Comparison of ENCODE assay signal across 8 cellular contexts in the genomic region with DNA sequence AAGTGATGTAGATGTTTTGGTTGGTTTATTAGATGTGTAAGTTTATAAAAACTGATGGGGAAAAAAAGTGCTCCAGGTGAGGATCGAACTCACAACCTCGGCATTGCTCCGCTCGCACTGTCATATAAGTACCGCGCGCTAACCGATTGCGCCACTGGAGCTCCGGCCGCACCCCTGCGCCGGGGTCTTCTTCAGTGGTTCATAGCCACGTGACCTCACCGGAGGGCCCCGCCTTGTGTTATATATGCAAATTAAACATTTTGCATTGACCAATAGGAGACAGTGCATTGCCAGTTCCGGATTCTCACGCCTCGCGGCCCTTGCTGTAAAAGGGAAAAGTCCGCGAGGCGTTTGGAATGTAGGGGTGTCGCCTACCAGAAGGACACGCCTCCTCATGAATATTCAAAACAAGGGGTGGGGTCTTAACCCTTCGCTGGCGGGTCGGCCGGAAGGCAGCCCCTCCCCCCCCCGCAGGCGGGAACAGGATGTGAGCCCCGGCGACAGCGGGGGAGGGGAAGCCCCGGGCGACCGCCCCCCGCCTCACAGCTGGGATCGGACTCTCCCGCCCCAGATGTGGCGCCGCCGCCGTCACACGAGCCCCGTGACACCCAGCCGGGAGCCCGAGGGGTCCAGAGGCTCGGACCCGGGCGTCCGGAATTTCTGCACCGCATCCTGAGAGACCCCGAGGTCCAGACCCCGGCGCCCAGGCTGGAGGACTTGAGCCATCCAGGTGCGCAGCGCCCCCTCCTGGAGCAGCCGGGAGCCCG. TPM values are rescaled to one million over a fixed set of nuclear protein-coding genes. Genes with fewer than 3 reads are reported as not detected.
DNase-seq lines count a peak whose midpoint lies in the region; ATAC-seq and TF ChIP-seq lines count a peak whose summit lies in the region.

TSS of gene PLEKHG2 (plus strand) at position 570 of the 767 bp plus-strand sequence. CDS start 1,418 bp downstream, outside the sequence.

- TF ChIP-seq CTCF in GM12864 (IDR thresholded peaks at IDR 0.05; ENCODE audit: low read depth, low read length, missing control alignments) (peak; percentile 75), osteoblast (IDR thresholded peaks at IDR 0.05; ENCODE audit: extremely low read depth, low read depth, low read length) (peak; percentile 70)

- H3K4me1 ChIP-seq in osteoblast (ENCODE audit: insufficient read depth, low read length), result peaks cover 29% of the 10 kb centered on the region
- peaks cover 22% of the 10 kb centered on the region for H3K4me1 ChIP-seq in thymus (ENCODE audit: control insufficient read depth, insufficient read depth, low read length)

- peak within 1 kb of the TSS; percentile 93 for H3K27ac Mint-ChIP-seq in activated naive CD8-positive, alpha-beta T cell

- peak; percentile 57 for ATAC-seq in HG02623 (IDR thresholded peaks at IDR 0.05; ENCODE audit: unreplicated experiment)

- H3K36me3 ChIP-seq in osteoblast (ENCODE audit: insufficient read depth, low read length) (peaks cover 23% of the 10 kb centered on the region), thymus (ENCODE audit: control insufficient read depth, insufficient read depth) (peaks cover 40% of the 10 kb centered on the region)

- H3K4me3 Mint-ChIP-seq in activated naive CD8-positive, alpha-beta T cell, result peak within 1 kb of the TSS; percentile 84

- H3K9me3 Mint-ChIP-seq in activated naive CD8-positive, alpha-beta T cell (ENCODE audit: low read depth), result no peaks in the 10 kb centered on the region

- H3K27me3 ChIP-seq in osteoblast (ENCODE audit: insufficient read depth, low read length) (no peaks in the 10 kb centered on the region), thymus (ENCODE audit: control insufficient read depth, insufficient read depth) (no peaks in the 10 kb centered on the region)

- peak within 1 kb of the TSS; percentile 74 for H2AFZ ChIP-seq in osteoblast (ENCODE audit: low read length)

- no peaks in the 10 kb centered on the region for H3K9me3 ChIP-seq in osteoblast (ENCODE audit: low read depth, low read length)
- no peaks in the 10 kb centered on the region for H3K9me3 ChIP-seq in thymus (ENCODE audit: control insufficient read depth)

- H3K36me3 Mint-ChIP-seq in activated naive CD8-positive, alpha-beta T cell, result peaks cover 5% of the 10 kb centered on the region

- H3K4me3 ChIP-seq in GM12864 (ENCODE audit: low read depth, low read length) (peak within 1 kb of the TSS; percentile 98), osteoblast (ENCODE audit: insufficient read depth, low read length) (peak within 1 kb of the TSS; percentile 83), thymus (ENCODE audit: low read length) (peak within 1 kb of the TSS; percentile 99)

- no peaks in the 10 kb centered on the region for H3K27me3 Mint-ChIP-seq in activated naive CD8-positive, alpha-beta T cell

- peak; percentile 99 for DNase-seq in GM12864 (ENCODE audit: low read depth)
- DNase-seq in NCI-H1105 (lab: John Stamatoyannopoulos, UW), result peak; percentile 98
- DNase-seq in SKM-1 treated with dmso at 0.1 percent for 144 hours (lab: John Stamatoyannopoulos, UW; ENCODE audit: unreplicated experiment), result peak; percentile 97
- peak; percentile 100 for DNase-seq in glomerular visceral epithelial cell (ENCODE audit: extremely low spot score)
- peak; percentile 99 for DNase-seq in osteoblast (ENCODE audit: insufficient read length, low spot score, missing footprints)

- peaks cover 60% of the 10 kb centered on the region for H3K79me2 ChIP-seq in osteoblast (ENCODE audit: insufficient read depth, low read length)

- peaks cover 41% of the 10 kb centered on the region for H3K4me1 Mint-ChIP-seq in activated naive CD8-positive, alpha-beta T cell (ENCODE audit: low read depth)

- under 1% methylated on average over 60 of the region's 60 CpGs for WGBS in thymus

- peak within 1 kb of the TSS; percentile 84 for H3K27ac ChIP-seq in osteoblast (ENCODE audit: low read depth, low read length)
- H3K27ac ChIP-seq in thymus (ENCODE audit: low read depth), result peak within 1 kb of the TSS; percentile 99

- peaks cover 41% of the 10 kb centered on the region for H4K20me1 ChIP-seq in osteoblast (ENCODE audit: insufficient read depth, low read length)

- H3K4me2 ChIP-seq in osteoblast (ENCODE audit: insufficient read depth, low read length), result peak within 1 kb of the TSS; percentile 96

RNA-seq across cellular contexts. Expression of gene PLEKHG2, which starts in this region (rescaled TPM):
- 21.4 and 21.5 TPM in 2 replicates for total RNA-seq in osteoblast
- polyA plus RNA-seq in thymus, result 30.8 TPM

Comparison
In these comparisons a context has a peak if more than half of its experiments do, and no peak if none do; other contexts are left out.
1. Peak in every context shown above with its lines: DNase-seq, ATAC-seq, H3K4me3 ChIP-seq and H3K27ac ChIP-seq.